Comparison of ENCODE assay signal across 1 cellular context in the genomic region with DNA sequence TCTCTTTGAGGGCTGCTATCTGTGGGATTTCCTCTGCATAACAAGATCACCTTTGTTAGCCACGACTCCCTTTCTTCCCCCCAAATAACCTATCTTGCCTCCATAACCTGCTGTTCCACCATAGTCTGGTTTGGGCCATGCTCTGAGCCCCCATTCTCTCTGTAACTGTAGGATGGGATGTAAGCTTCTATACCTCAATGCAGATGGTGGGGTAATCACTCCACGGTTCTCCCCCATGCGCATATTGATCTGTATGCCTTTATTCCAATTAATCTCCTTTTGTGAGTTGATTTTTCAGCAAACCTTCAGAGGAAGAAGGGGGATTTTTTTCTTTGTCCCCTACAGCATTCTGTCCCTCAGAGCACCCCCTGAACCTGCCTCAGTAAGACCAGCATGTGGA.
TF ChIP-seq lines count a peak whose summit lies in the region.

No MANE protein-coding gene starts in this region.

TF ChIP-seq in H1, 55 proteins besides CTCF, POLR2A, EP300 and RAD21:
- TF ChIP-seq HDAC6 (IDR thresholded peaks at IDR 0.05; ENCODE audit: low read depth, low read length) (no peak), POU5F1 (IDR thresholded peaks at IDR 0.05; ENCODE audit: low read depth, low read length) (peak; percentile 68)
